Comparison of ENCODE assay signal across 27 cellular contexts in genomic region chr20:19693508-19693907, GRCh38.
"Had no signal": no experiment of that assay in that cellular context is flagged by ENCODE, and none has a peak within 500 bp of the region (broad histone marks: within the 10 kb centered on the region; RNA-seq: fewer than 3 reads in every experiment).

No MANE protein-coding gene starts in this region.

- H3K27ac ChIP-seq: heart right ventricle, left lung, neural progenitor cell, parathyroid adenoma, prostate gland, right atrium auricular region, sigmoid colon, stomach, thyroid gland had no signal

- H3K4me3 ChIP-seq: left lung, neural progenitor cell, prostate gland, right atrium auricular region, sigmoid colon, stomach, thyroid gland had no signal

- H2AFZ ChIP-seq: neural progenitor cell had no signal

- H3K4me1 Mint-ChIP-seq: neural progenitor cell; stimulated activated effector memory CD8-positive, alpha-beta T cell treated with anti-CD3 and anti-CD28 coated beads, Interleukin-12 subunit alpha, Interleukin-12 subunit beta, amount 100 ng/mL, for 72 hours had no signal

- DNase-seq: cortex of kidney; effector memory CD8-positive, alpha-beta T cell; erythroblast; esophagus squamous epithelium; foreskin melanocyte; glutamatergic neuron; heart right ventricle; left cardiac atrium; left lung; mesendoderm; midbrain; naive thymus-derived CD4-positive, alpha-beta T cell; sigmoid colon; stimulated activated CD4-positive, alpha-beta T cell treated with anti-CD3 and anti-CD28 coated beads, Interleukin-2, amount 100 ng/mL, for 24 hours; stimulated activated CD4-positive, alpha-beta T cell treated with anti-CD3 and anti-CD28 coated beads, Interleukin-4, amount 100 ng/mL, for 24 hours; stimulated activated naive CD4-positive, alpha-beta T cell treated with Interleukin-2 at 50 U/mL for 16 hours; stomach had no signal

- H3K4me3 Mint-ChIP-seq: effector memory CD8-positive, alpha-beta T cell; naive thymus-derived CD4-positive, alpha-beta T cell; nephron; neural progenitor cell; stimulated activated effector memory CD8-positive, alpha-beta T cell treated with anti-CD3 and anti-CD28 coated beads, Interleukin-12 subunit alpha, Interleukin-12 subunit beta, amount 100 ng/mL, for 72 hours; type B pancreatic cell had no signal

- ATAC-seq: effector memory CD8-positive, alpha-beta T cell; naive thymus-derived CD4-positive, alpha-beta T cell; stimulated activated effector memory CD8-positive, alpha-beta T cell treated with anti-CD3 and anti-CD28 coated beads, Interleukin-12 subunit alpha, Interleukin-12 subunit beta, amount 100 ng/mL, for 72 hours had no signal

- H3K4me1 ChIP-seq: neural progenitor cell, parathyroid adenoma, prostate gland, thyroid gland had no signal

- FAIRE-seq: endometrium, islet of Langerhans had no signal

- H3K27ac Mint-ChIP-seq: effector memory CD8-positive, alpha-beta T cell; naive thymus-derived CD4-positive, alpha-beta T cell; nephron; neural progenitor cell; stimulated activated effector memory CD8-positive, alpha-beta T cell treated with anti-CD3 and anti-CD28 coated beads, Interleukin-12 subunit alpha, Interleukin-12 subunit beta, amount 100 ng/mL, for 72 hours had no signal

- H3K36me3 ChIP-seq: heart right ventricle, left lung, neural progenitor cell, prostate gland, right atrium auricular region, thyroid gland had no signal

- H3K4me2 ChIP-seq: neural progenitor cell had no signal

- H3K9me3 Mint-ChIP-seq: effector memory CD8-positive, alpha-beta T cell; nephron; stimulated activated effector memory CD8-positive, alpha-beta T cell treated with anti-CD3 and anti-CD28 coated beads, Interleukin-12 subunit alpha, Interleukin-12 subunit beta, amount 100 ng/mL, for 72 hours had no signal

- H3K9me3 ChIP-seq: esophagus squamous epithelium, heart right ventricle, left lung, prostate gland, right atrium auricular region, sigmoid colon, stomach, thyroid gland had no signal

- H3K79me2 ChIP-seq: parathyroid adenoma had no signal

- H3K27me3 ChIP-seq: esophagus squamous epithelium, heart right ventricle, left lung, neural progenitor cell, right atrium auricular region, sigmoid colon, stomach, thyroid gland had no signal

- H3K27me3 Mint-ChIP-seq: type B pancreatic cell had no signal

- H3K36me3 Mint-ChIP-seq: naive thymus-derived CD4-positive, alpha-beta T cell; neural progenitor cell; stimulated activated effector memory CD8-positive, alpha-beta T cell treated with anti-CD3 and anti-CD28 coated beads, Interleukin-12 subunit alpha, Interleukin-12 subunit beta, amount 100 ng/mL, for 72 hours had no signal

- H3K9ac ChIP-seq: neural progenitor cell, parathyroid adenoma had no signal
